ENCODE assay signal across 17 cellular contexts in the genomic region with DNA sequence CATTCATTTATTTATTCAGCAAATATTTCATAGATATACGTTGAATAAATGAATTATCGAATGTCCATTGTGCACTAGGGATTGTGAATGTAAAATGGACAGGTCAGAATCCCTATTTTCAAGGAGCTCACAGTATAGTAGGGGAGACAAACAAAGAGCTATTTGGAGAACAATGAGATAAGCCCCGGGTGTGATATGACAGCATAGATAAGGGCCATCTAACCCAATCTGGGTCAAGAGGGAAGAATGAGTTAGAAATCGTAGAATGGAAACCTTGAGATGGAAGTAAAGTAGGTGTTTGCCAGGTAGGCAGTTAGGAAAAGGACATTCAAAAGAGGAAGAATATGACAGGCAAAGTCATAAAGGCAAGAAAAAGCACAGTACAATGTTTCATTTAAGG.
"Had no signal": no experiment of that assay in that cellular context is flagged by ENCODE, and none has a peak within 500 bp of the region (broad histone marks: within the 10 kb centered on the region; RNA-seq: fewer than 3 reads in every experiment).

No MANE protein-coding gene starts in this region.

- H3K27ac Mint-ChIP-seq: dendritic cell treated with granulocyte-macrophage colony-stimulating factor and Interleukin-4, amounts not matched to agents 40 ng/mL and 50 ng/mL, for 4 days; effector memory CD8-positive, alpha-beta T cell had no signal

- H3K9me3 ChIP-seq: colonic mucosa, esophagus muscularis mucosa, gastroesophageal sphincter, heart left ventricle, left lung, lower lobe of right lung had no signal

- H3K4me3 ChIP-seq: colonic mucosa, esophagus muscularis mucosa, gastroesophageal sphincter, heart left ventricle, hepatocyte, left lung, lower lobe of right lung had no signal

- H3K27ac ChIP-seq: colonic mucosa, esophagus muscularis mucosa, foreskin keratinocyte, gastroesophageal sphincter, heart left ventricle, hepatocyte, left lung, lower lobe of right lung had no signal

- H3K9me3 Mint-ChIP-seq: dendritic cell treated with granulocyte-macrophage colony-stimulating factor and Interleukin-4, amounts not matched to agents 40 ng/mL and 50 ng/mL, for 4 days; effector memory CD8-positive, alpha-beta T cell had no signal

- H3K27me3 ChIP-seq: colonic mucosa, esophagus muscularis mucosa, foreskin keratinocyte, gastroesophageal sphincter, hepatocyte, left lung had no signal

- H3K4me3 Mint-ChIP-seq: dendritic cell treated with granulocyte-macrophage colony-stimulating factor and Interleukin-4, amounts not matched to agents 40 ng/mL and 50 ng/mL, for 4 days; effector memory CD8-positive, alpha-beta T cell had no signal

- ATAC-seq: effector memory CD8-positive, alpha-beta T cell; foreskin keratinocyte; gastroesophageal sphincter; heart left ventricle; left cardiac atrium; left lung; left ventricle myocardium superior; lower lobe of right lung had no signal

- DNase-seq: colonic mucosa; cortex of kidney; effector CD8-positive, alpha-beta T cell; effector memory CD8-positive, alpha-beta T cell; foreskin keratinocyte; heart left ventricle; hypothalamus; left cardiac atrium; left lung; left ventricle myocardium superior; lower lobe of right lung; mesenchymal stem cell; midbrain had no signal

- H3K4me1 ChIP-seq: colonic mucosa, esophagus muscularis mucosa, gastroesophageal sphincter, lower lobe of right lung had no signal

- H3K36me3 ChIP-seq: colonic mucosa, esophagus muscularis mucosa, gastroesophageal sphincter, heart left ventricle, left lung, lower lobe of right lung had no signal
